ENCODE assay signal across 8 cellular contexts in the genomic region with DNA sequence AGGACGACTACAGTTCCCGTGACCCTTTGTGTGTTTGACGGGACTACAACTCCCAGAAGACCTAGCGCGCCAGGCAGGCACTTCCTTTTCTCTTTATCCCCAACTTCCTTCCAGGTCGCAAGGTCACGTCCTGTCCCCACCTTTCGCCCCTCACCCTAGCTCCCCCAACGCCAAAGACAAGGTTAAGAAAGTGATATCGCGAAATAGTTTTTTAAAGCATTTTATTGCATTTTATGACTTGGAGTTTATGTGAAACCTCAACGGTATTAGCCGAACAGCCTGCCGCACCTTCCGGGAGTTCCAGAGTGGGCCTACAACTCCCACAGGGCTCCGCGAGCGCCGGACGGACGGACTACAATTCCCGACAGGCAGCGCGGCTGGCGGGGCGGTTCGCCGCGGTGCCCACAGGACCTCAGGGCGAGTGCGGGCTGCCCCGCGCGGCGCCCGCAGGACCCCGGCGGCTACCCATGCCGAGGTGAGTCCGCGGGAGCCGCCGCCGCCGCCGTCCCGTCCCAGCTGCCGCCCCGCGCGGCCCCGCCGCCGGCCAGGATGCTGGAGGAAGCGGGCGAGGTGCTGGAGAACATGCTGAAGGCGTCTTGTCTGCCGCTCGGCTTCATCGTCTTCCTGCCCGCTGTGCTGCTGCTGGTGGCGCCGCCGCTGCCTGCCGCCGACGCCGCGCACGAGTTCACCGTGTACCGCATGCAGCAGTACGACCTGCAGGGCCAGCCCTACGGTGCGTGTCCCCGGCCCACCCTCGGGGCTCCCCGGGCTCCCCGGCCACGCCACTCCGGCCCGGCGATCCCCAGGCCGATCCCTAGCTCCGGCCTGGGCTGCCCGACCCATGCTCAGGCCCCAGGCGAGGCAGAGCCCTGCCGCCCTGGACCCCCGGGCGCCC. TPM values are rescaled to one million over a fixed set of nuclear protein-coding genes. Genes with fewer than 3 reads are reported as not detected.
DNase-seq lines count a peak whose midpoint lies in the region; TF ChIP-seq lines count a peak whose summit lies in the region.

A gene with protein sequence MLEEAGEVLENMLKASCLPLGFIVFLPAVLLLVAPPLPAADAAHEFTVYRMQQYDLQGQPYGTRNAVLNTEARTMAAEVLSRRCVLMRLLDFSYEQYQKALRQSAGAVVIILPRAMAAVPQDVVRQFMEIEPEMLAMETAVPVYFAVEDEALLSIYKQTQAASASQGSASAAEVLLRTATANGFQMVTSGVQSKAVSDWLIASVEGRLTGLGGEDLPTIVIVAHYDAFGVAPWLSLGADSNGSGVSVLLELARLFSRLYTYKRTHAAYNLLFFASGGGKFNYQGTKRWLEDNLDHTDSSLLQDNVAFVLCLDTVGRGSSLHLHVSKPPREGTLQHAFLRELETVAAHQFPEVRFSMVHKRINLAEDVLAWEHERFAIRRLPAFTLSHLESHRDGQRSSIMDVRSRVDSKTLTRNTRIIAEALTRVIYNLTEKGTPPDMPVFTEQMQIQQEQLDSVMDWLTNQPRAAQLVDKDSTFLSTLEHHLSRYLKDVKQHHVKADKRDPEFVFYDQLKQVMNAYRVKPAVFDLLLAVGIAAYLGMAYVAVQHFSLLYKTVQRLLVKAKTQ (plus strand): TSS at position 449 of the 895 bp plus-strand sequence. CDS start 101 bp downstream, at position 550.

- no peak within 1 kb of the TSS for H3K4ac ChIP-seq in H9 (ENCODE audit: low read depth, low read length)

- peaks cover 1% of the 10 kb centered on the region; the same call in 1 of the 2 replicates for H3K27me3 Mint-ChIP-seq in H9 (ENCODE audit: low read depth)
- H3K27me3 Mint-ChIP-seq in nephron (ENCODE audit: low read depth) = peaks cover 4% of the 10 kb centered on the region
- no peaks in the 10 kb centered on the region for H3K27me3 Mint-ChIP-seq in stimulated activated naive CD8-positive, alpha-beta T cell treated with anti-CD3 and anti-CD28 coated beads, Interleukin-15, Interleukin-2, amounts not matched to agents 100 ng/mL and 50 ng/mL, for 24 hours

- H3K9me3 ChIP-seq in H9 (ENCODE audit: control insufficient read depth, low read depth, low read length) (no peaks in the 10 kb centered on the region), MG63 (no peaks in the 10 kb centered on the region)

- H3K27ac Mint-ChIP-seq in H9 = peak within 1 kb of the TSS; percentile 98 to 100 (median 99)
- H3K27ac Mint-ChIP-seq in nephron = peak within 1 kb of the TSS; percentile 94 to 98 (median 97)
- H3K27ac Mint-ChIP-seq in stimulated activated naive CD8-positive, alpha-beta T cell treated with anti-CD3 and anti-CD28 coated beads, Interleukin-15, Interleukin-2, amounts not matched to agents 100 ng/mL and 50 ng/mL, for 24 hours = peak within 1 kb of the TSS; percentile 98

- peak within 1 kb of the TSS; percentile 84 for H3K9ac ChIP-seq in H9 (ENCODE audit: extremely low read depth, insufficient read length, low read length)

- H3K9me3 Mint-ChIP-seq in H9 (no peaks in the 10 kb centered on the region; a peak in 1 of 5 replicates), nephron (no peaks in the 10 kb centered on the region)
- H3K9me3 Mint-ChIP-seq in stimulated activated naive CD8-positive, alpha-beta T cell treated with anti-CD3 and anti-CD28 coated beads, Interleukin-15, Interleukin-2, amounts not matched to agents 100 ng/mL and 50 ng/mL, for 24 hours = no peaks in the 10 kb centered on the region

- H4K20me1 ChIP-seq in H9 (ENCODE audit: control insufficient read depth, insufficient read depth, insufficient read length) = no peaks in the 10 kb centered on the region

- H3K27ac ChIP-seq in H9 (ENCODE audit: insufficient read length, low read depth, low read length) = no peak within 1 kb of the TSS

- no peaks in the 10 kb centered on the region for H3K27me3 ChIP-seq in H9 (ENCODE audit: insufficient read depth, low read length)
- H3K27me3 ChIP-seq in MG63 = no peaks in the 10 kb centered on the region

- H2BK15ac ChIP-seq in H9 (ENCODE audit: low read depth, low read length) = no peak within 1 kb of the TSS

- H3K18ac ChIP-seq in H9 (ENCODE audit: insufficient read length, low read depth, low read length) = peak within 1 kb of the TSS; percentile 96

- no peak within 1 kb of the TSS for H2AK5ac ChIP-seq in H9 (ENCODE audit: insufficient read length, low read length)

- H3K36me3 Mint-ChIP-seq in H9 (ENCODE audit: insufficient read depth in 1 of 3, low read depth in 3 of 3) (peaks cover 7 to 8% (median 7%) of the 10 kb centered on the region in 3 experiments; a peak in 6 of 7 replicates), nephron (ENCODE audit: low read depth) (no peaks in the 10 kb centered on the region)
- H3K36me3 Mint-ChIP-seq in stimulated activated naive CD8-positive, alpha-beta T cell treated with anti-CD3 and anti-CD28 coated beads, Interleukin-15, Interleukin-2, amounts not matched to agents 100 ng/mL and 50 ng/mL, for 24 hours (ENCODE audit: low read depth) = peaks cover 23% of the 10 kb centered on the region

- peak within 1 kb of the TSS; percentile 86 for H3K4me2 ChIP-seq in H9 (ENCODE audit: insufficient read depth, insufficient read length, low read length)

- no CpG with 5 or more reads among the region's 90 CpGs for WGBS in H9 (ENCODE audit: extremely low coverage, insufficient read length, low lambda C conversion rate)

- peaks cover 8% of the 10 kb centered on the region for H3K23me2 ChIP-seq in H9 (ENCODE audit: insufficient read length, low read depth, low read length, poor library complexity, severe bottlenecking)

- H3K56ac ChIP-seq in H9 (ENCODE audit: insufficient read length, low read depth, low read length) = no peak within 1 kb of the TSS

- H3K4me1 Mint-ChIP-seq in H9 (peaks cover 14 to 26% of the 10 kb centered on the region in 2 experiments), nephron (peaks cover 13% of the 10 kb centered on the region)
- H3K4me1 Mint-ChIP-seq in stimulated activated naive CD8-positive, alpha-beta T cell treated with anti-CD3 and anti-CD28 coated beads, Interleukin-15, Interleukin-2, amounts not matched to agents 100 ng/mL and 50 ng/mL, for 24 hours (ENCODE audit: low read depth) = peaks cover 67% of the 10 kb centered on the region

- no peak within 1 kb of the TSS for H4K5ac ChIP-seq in H9 (ENCODE audit: insufficient read length, low read depth, low read length)

- H3K79me1 ChIP-seq in H9 (ENCODE audit: insufficient read depth, low read depth, low read length, poor library complexity, severe bottlenecking) = peaks cover 22% of the 10 kb centered on the region

- no peak within 1 kb of the TSS for H4K8ac ChIP-seq in H9 (replicated peaks; ENCODE audit: insufficient read length, low read depth, low read length)

- H3K4me1 ChIP-seq in H9 (ENCODE audit: insufficient read depth, low read length) = no peaks in the 10 kb centered on the region

- H3K79me2 ChIP-seq in H9 (ENCODE audit: insufficient read depth, low read length) = peaks cover 21% of the 10 kb centered on the region; the same call in 1 of the 2 replicates

- H3K23ac ChIP-seq in H9 (ENCODE audit: insufficient read length, low read depth, low read length) = no peak within 1 kb of the TSS

- peak within 1 kb of the TSS; percentile 99 for H2AFZ ChIP-seq in H9 (ENCODE audit: low read length)

- peak within 1 kb of the TSS; percentile 93 for H3K14ac ChIP-seq in H9 (ENCODE audit: insufficient read depth, low read length)

- no peak within 1 kb of the TSS for H2BK12ac ChIP-seq in H9 (ENCODE audit: insufficient read length, low read depth, low read length)

- DNase-seq in EH (ENCODE audit: low read depth) (peak; percentile 95), H9 (peak; percentile 93), MG63 (peak; percentile 84), SHP77 treated with DMSO at 0.1 percent for 48 hours (lab: John Stamatoyannopoulos, UW) (peak; percentile 95), fibroblast of the aortic adventitia (ENCODE audit: low read depth) (peak; percentile 96)
- DNase-seq in activated effector memory CD4-positive, alpha-beta T cell treated with anti-CD3 and anti-CD28 coated beads, Interleukin-2, amount 50 U/mL, for 16 hours = peak; percentile 98

- TF ChIP-seq CTCF in H9 (conservative IDR thresholded peaks at IDR 0.05) = no peak
- no peak for TF ChIP-seq CTCF in fibroblast of the aortic adventitia (IDR thresholded peaks at IDR 0.05; ENCODE audit: insufficient read depth, low read length)
- TF ChIP-seq CTCF in nephron (IDR thresholded peaks at IDR 0.05; ENCODE audit: unreplicated experiment in 3 of 3) = no peak

- H2BK120ac ChIP-seq in H9 (ENCODE audit: low read depth, low read length, poor library complexity, severe bottlenecking) = no peak within 1 kb of the TSS

- H2BK20ac ChIP-seq in H9 (ENCODE audit: low read depth, low read length, poor library complexity, severe bottlenecking) = no peak within 1 kb of the TSS

- H3K4me3 ChIP-seq in MG63 (peak within 1 kb of the TSS; percentile 75), fibroblast of the aortic adventitia (ENCODE audit: low read depth, low read length) (peak within 1 kb of the TSS; percentile 86)

- H4K91ac ChIP-seq in H9 (ENCODE audit: insufficient read length, low read depth, low read length) = no peak within 1 kb of the TSS

- H3K36me3 ChIP-seq in MG63 = peaks cover 3% of the 10 kb centered on the region; the same call in 1 of the 2 replicates

- H3K4me3 Mint-ChIP-seq in H9 = peak within 1 kb of the TSS; percentile 90 to 99
- peak within 1 kb of the TSS; percentile 93 to 97 (median 96) for H3K4me3 Mint-ChIP-seq in nephron
- H3K4me3 Mint-ChIP-seq in stimulated activated naive CD8-positive, alpha-beta T cell treated with anti-CD3 and anti-CD28 coated beads, Interleukin-15, Interleukin-2, amounts not matched to agents 100 ng/mL and 50 ng/mL, for 24 hours = peak within 1 kb of the TSS; percentile 96

- H2BK5ac ChIP-seq in H9 (ENCODE audit: insufficient read length, low read length) = peak within 1 kb of the TSS; percentile 94

- no peak within 1 kb of the TSS for H3T11ph ChIP-seq in H9 (ENCODE audit: low read length)

RNA-seq across cellular contexts. Expression of the gene that starts here (rescaled TPM):
- 94.8 and 100 TPM in 2 replicates for total RNA-seq in H9 (2021)
- total RNA-seq in MG63 (2014; rRNA removed; shearing (Covaris generic); ENCODE audit: low replicate concordance) = 55.6 and 68.5 TPM in 2 replicates
- total RNA-seq in fibroblast of the aortic adventitia (ENCODE audit: low replicate concordance) = 20.4 and 38.3 TPM in 2 replicates
